ENCODE assay signal across 8 cellular contexts in genomic region chr9:127166651-127167524, GRCh38. TPM values are rescaled to one million over a fixed set of nuclear protein-coding genes. Genes with fewer than 3 reads are reported as not detected.
DNase-seq lines count a peak whose midpoint lies in the region; ATAC-seq, FAIRE-seq and TF ChIP-seq lines count a peak whose summit lies in the region.

No MANE protein-coding gene starts in this region.

- TF ChIP-seq CTCF in keratinocyte (optimal IDR thresholded peaks at IDR 0.05 in 1 of 3, IDR thresholded peaks at IDR 0.05 in 1 of 3, conservative IDR thresholded peaks at IDR 0.05 in 1 of 3; ENCODE audit: extremely low read depth in 1 of 3, insufficient read depth in 2 of 3, low read length in 3 of 3): no peak

- H3K9me1 ChIP-seq in keratinocyte (ENCODE audit: control insufficient read depth, extremely low read depth, insufficient read depth, low read length): no peaks in the 10 kb centered on the region

- H2AFZ ChIP-seq in keratinocyte (ENCODE audit: control insufficient read depth, low read length): peak overlapping the region; percentile 1

- H3K36me3 ChIP-seq in keratinocyte (ENCODE audit: control insufficient read depth in 2 of 2, extremely low read depth in 1 of 2, insufficient read depth in 2 of 2, low read length in 2 of 2): no peaks in the 10 kb centered on the region
- no peaks in the 10 kb centered on the region for H3K36me3 ChIP-seq in effector memory CD4-positive, alpha-beta T cell (ENCODE audit: control insufficient read depth, insufficient read depth, low read length)
- no peaks in the 10 kb centered on the region for H3K36me3 ChIP-seq in H7 (replicated peaks; ENCODE audit: control insufficient read depth, insufficient read depth, low read length)

- peak; percentile 72 for FAIRE-seq in keratinocyte (lab: Jason Lieb, UNC)

- no peaks in the 10 kb centered on the region for H3K79me2 ChIP-seq in keratinocyte (ENCODE audit: control insufficient read depth, insufficient read depth, low read length)

- no peaks in the 10 kb centered on the region for H3K9me3 ChIP-seq in keratinocyte (ENCODE audit: control insufficient read depth, low read depth, low read length)
- H3K9me3 ChIP-seq in effector memory CD4-positive, alpha-beta T cell (ENCODE audit: control insufficient read depth, low read length): no peaks in the 10 kb centered on the region

- intact Hi-C loops in left cardiac atrium (cut with DNase I): no loop called here

- no peak overlapping the region for H3K4me3 ChIP-seq in keratinocyte (ENCODE audit: control insufficient read depth in 2 of 3, extremely low read depth in 1 of 3, insufficient read depth in 2 of 3, low read depth in 1 of 3, low read length in 3 of 3)
- no peak overlapping the region for H3K4me3 ChIP-seq in effector memory CD4-positive, alpha-beta T cell (ENCODE audit: insufficient read depth, low read depth, low read length, poor library complexity, severe bottlenecking)
- H3K4me3 ChIP-seq in H7 (ENCODE audit: insufficient read depth, low read depth, low read length): no peak overlapping the region

- peak overlapping the region; percentile 10 for H3K27ac ChIP-seq in keratinocyte (ENCODE audit: control insufficient read depth, insufficient read depth, low read length)
- no peak overlapping the region for H3K27ac ChIP-seq in effector memory CD4-positive, alpha-beta T cell (ENCODE audit: insufficient read depth, low read length, poor library complexity, severe bottlenecking)

- ATAC-seq in GM19023 (IDR thresholded peaks at IDR 0.05; ENCODE audit: unreplicated experiment) (peak; percentile 75), HG02763 (IDR thresholded peaks at IDR 0.05; ENCODE audit: unreplicated experiment) (peak; percentile 60), left cardiac atrium (no peak)

- H3K4me2 ChIP-seq in keratinocyte (ENCODE audit: control insufficient read depth, extremely low read depth, insufficient read depth, low read depth, low read length): peak overlapping the region; percentile 29

- no peaks in the 10 kb centered on the region for H4K20me1 ChIP-seq in keratinocyte (ENCODE audit: control insufficient read depth, extremely low read depth, insufficient read depth, low read length)

- H3K27me3 ChIP-seq in keratinocyte (ENCODE audit: control insufficient read depth, extremely low read depth, insufficient read depth, low read length): no peaks in the 10 kb centered on the region
- no peaks in the 10 kb centered on the region for H3K27me3 ChIP-seq in effector memory CD4-positive, alpha-beta T cell (replicated peaks; ENCODE audit: control insufficient read depth, insufficient read depth, low read length, poor library complexity, severe bottlenecking)
- no peaks in the 10 kb centered on the region for H3K27me3 ChIP-seq in H7 (ENCODE audit: control insufficient read depth, insufficient read depth, low read length)

- H3K4me1 ChIP-seq in keratinocyte (ENCODE audit: control insufficient read depth, extremely low read depth, insufficient read depth, low read length): peaks cover 35% of the 10 kb centered on the region
- peaks cover 6% of the 10 kb centered on the region for H3K4me1 ChIP-seq in effector memory CD4-positive, alpha-beta T cell (ENCODE audit: control insufficient read depth, insufficient read depth, low read length, poor library complexity, severe bottlenecking)

- dilution Hi-C loops in keratinocyte (cut with MboI; ENCODE audit: extremely low pct_ligation_motif_present, low sequenced_read_pairs): no loop called here

- no peak overlapping the region for H3K9ac ChIP-seq in keratinocyte (ENCODE audit: control insufficient read depth, extremely low read depth, insufficient read depth, low read length)

- DNase-seq in NCI-H2171 treated with DMSO at 0.1 percent for 48 hours (lab: John Stamatoyannopoulos, UW) (peak; percentile 96), keratinocyte (ENCODE audit: low read depth, low spot score) (peak; percentile 83), NCI-H1694 (lab: John Stamatoyannopoulos, UW) (no peak), left cardiac atrium (no peak), H7 (no peak)
- DNase-seq in effector memory CD4-positive, alpha-beta T cell: no peak

RNA-seq across cellular contexts. Expression of gene ANGPTL2, which starts 44.5 kb away (rescaled TPM):
- polyA plus RNA-seq in keratinocyte: 0.10 to 0.19 TPM (median 0.18 TPM) in 3 replicates
- not detected for polyA plus RNA-seq in keratinocyte (2011; ENCODE audit: low read depth)
- 0.09 and 0.12 TPM in 2 replicates for polyA plus RNA-seq in keratinocyte (2011; cell fraction: cytosol; rRNA removed)
- polyA plus RNA-seq in keratinocyte (2011; cell fraction: nucleus; rRNA removed): 0.31 and 0.40 TPM in 2 replicates
- polyA plus RNA-seq in keratinocyte (2012; ENCODE audit: low replicate concordance): 0.29 and 0.30 TPM in 2 replicates
- 0.06 to 0.23 TPM (median 0.20 TPM) in 3 replicates for polyA minus RNA-seq in keratinocyte
- not detected for polyA minus RNA-seq in keratinocyte (2011; cell fraction: cytosol; rRNA and poly(A)+ RNA removed)
- polyA minus RNA-seq in keratinocyte (2011; cell fraction: nucleus; rRNA and poly(A)+ RNA removed): 0.23 and 0.32 TPM in 2 replicates
- total RNA-seq in left cardiac atrium: 10 to 100 TPM; 51.8 to 63.1 TPM
- 4.7 and 8.3 TPM in 2 replicates for total RNA-seq in H7 (2014; rRNA removed; shearing (Covaris generic))

Comparison
In these comparisons a context has a peak if more than half of its experiments do, and no peak if none do; other contexts are left out.
1. ATAC-seq: peak in GM19023 (single experiment) and HG02763 (single experiment); none in left cardiac atrium (0 of 2).
2. DNase-seq: peak in NCI-H2171 treated with DMSO at 0.1 percent for 48 hours (single experiment) and keratinocyte (single experiment); none in effector memory CD4-positive, alpha-beta T cell (0 of 3), NCI-H1694 (single experiment), left cardiac atrium (single experiment) and H7 (single experiment).